In genomic region chrX:48897621-48898306, GRCh38 we compare ENCODE assay signal across 8 cellular contexts. TPM values are rescaled to one million over a fixed set of nuclear protein-coding genes. Genes with fewer than 3 reads are reported as not detected.
A peak's percentile ranks its signal among the peaks of the same experiment; 100 is the strongest.
DNase-seq lines count a peak whose midpoint lies in the region; ATAC-seq and TF ChIP-seq lines count a peak whose summit lies in the region.

Gene PQBP1, plus strand, starts transcription at chrX:48897930. Its CDS starts 580 bp downstream, at chrX:48898510.
Gene TIMM17B, minus strand, starts transcription at chrX:48897768. Its CDS starts 19 bp downstream, at chrX:48897749.

- intact Hi-C loops in head of caudate nucleus (cut with DNase I) (loop anchor here (10.0 kb wide), 2 partner anchors 93 to 223 kb away; partner anchors contain the start of gene HDAC6), ovary (cut with DNase I) (no loop called here), thyroid gland (cut with DNase I) (no loop called here)

- H3K9ac ChIP-seq in SU-DHL-6 (ENCODE audit: low read length) = peak within 1 kb of the TSS; percentile 93

- H4K20me1 ChIP-seq in SU-DHL-6 (ENCODE audit: low read depth, low read length) = no peaks in the 10 kb centered on the region

- H3K36me3 ChIP-seq in SU-DHL-6 (ENCODE audit: low read length) = no peaks in the 10 kb centered on the region
- H3K36me3 ChIP-seq in ovary = no peaks in the 10 kb centered on the region
- peaks cover 0 to 2% of the 10 kb centered on the region in 2 donors for H3K36me3 ChIP-seq in thyroid gland

- WGBS in ovary, 3 donors = 33 to 42% (median 38%) methylated on average over 47 to 49 of the region's 49 CpGs
- 0 to 3% methylated on average over 3 to 7 of the region's 49 CpGs for WGBS in thyroid gland, 2 donors

- DNase-seq in NCI-H128 (lab: John Stamatoyannopoulos, UW; ENCODE audit: unreplicated experiment) (peak; percentile 85), head of caudate nucleus (peak; percentile 84 to 96 (median 92)), ovary (peak; percentile 86 to 91 (median 89)), thyroid gland (peak; percentile 90 to 91)
- DNase-seq in activated naive CD8-positive, alpha-beta T cell treated with anti-CD3 and anti-CD28 coated beads, Interleukin-2, amount 50 U/mL, for 16 hours (ENCODE audit: low read depth, low spot score) = peak; percentile 63

- H2AFZ ChIP-seq in SU-DHL-6 (ENCODE audit: low read depth, low read length, severe bottlenecking) = peak within 1 kb of the TSS; percentile 43

- no peaks in the 10 kb centered on the region for H3K9me3 ChIP-seq in SU-DHL-6 (ENCODE audit: insufficient read depth, low read length)
- no peaks in the 10 kb centered on the region for H3K9me3 ChIP-seq in ovary
- no peaks in the 10 kb centered on the region for H3K9me3 ChIP-seq in thyroid gland

- H3K27ac ChIP-seq in SU-DHL-6 (ENCODE audit: low read depth, low read length) = peak within 1 kb of the TSS; percentile 88
- peak within 1 kb of the TSS; percentile 91 to 92 for H3K27ac ChIP-seq in ovary
- peak within 1 kb of the TSS; percentile 87 to 94 (median 90) for H3K27ac ChIP-seq in thyroid gland

- peak within 1 kb of the TSS; percentile 87 for H3K4me3 ChIP-seq in SU-DHL-6 (ENCODE audit: insufficient read depth, low read length, poor library complexity, severe bottlenecking)
- H3K4me3 ChIP-seq in ovary = peak within 1 kb of the TSS; percentile 78
- H3K4me3 ChIP-seq in thyroid gland (replicated peaks in 1 of 3) = peak within 1 kb of the TSS; percentile 39 to 62 (median 44)

- peaks cover 22% of the 10 kb centered on the region for H3K79me2 ChIP-seq in SU-DHL-6 (ENCODE audit: insufficient read depth, low read length)

- TF ChIP-seq CTCF in SU-DHL-6 (IDR thresholded peaks at IDR 0.05; ENCODE audit: insufficient read depth, low read length, poor library complexity, severe bottlenecking) = no peak
- no peak for TF ChIP-seq CTCF in ovary (IDR thresholded peaks at IDR 0.05)
- no peak for TF ChIP-seq CTCF in thyroid gland (IDR thresholded peaks at IDR 0.05)

- H3K4me1 ChIP-seq in ovary (ENCODE audit: insufficient read depth) (peaks cover 3% of the 10 kb centered on the region), thyroid gland (peaks cover 7 to 9% of the 10 kb centered on the region in 2 donors)

- H3F3A ChIP-seq in SU-DHL-6 (ENCODE audit: insufficient read depth) = peaks cover 5% of the 10 kb centered on the region; the same call in 1 of the 2 replicates

- peak within 1 kb of the TSS; percentile 68 for H3K4me2 ChIP-seq in SU-DHL-6 (ENCODE audit: low read depth, low read length, poor library complexity, severe bottlenecking)

- H3K27me3 ChIP-seq in SU-DHL-6 (ENCODE audit: low read length) = no peaks in the 10 kb centered on the region
- H3K27me3 ChIP-seq in ovary = no peaks in the 10 kb centered on the region
- no peaks in the 10 kb centered on the region for H3K27me3 ChIP-seq in thyroid gland

- no peaks in the 10 kb centered on the region for H3K9me2 ChIP-seq in SU-DHL-6 (replicated peaks; ENCODE audit: insufficient read depth, low read length)

- ATAC-seq in HG02678 (IDR thresholded peaks at IDR 0.05; ENCODE audit: unreplicated experiment) = peak; percentile 93

- TF ChIP-seq POLR2A in GM10847 (IDR thresholded peaks at IDR 0.05; ENCODE audit: extremely low read depth, insufficient read length) = peak; percentile 61
- TF ChIP-seq POLR2A in ovary (IDR thresholded peaks at IDR 0.05) = peak; percentile 86
- TF ChIP-seq POLR2A in thyroid gland (IDR thresholded peaks at IDR 0.05) = peak in 1 of 2 donors; percentile 85

- no peak for TF ChIP-seq EP300 in ovary (IDR thresholded peaks at IDR 0.05)

RNA-seq across cellular contexts. Expression of gene PQBP1, which starts in this region (rescaled TPM):
- total RNA-seq in ovary (100 to 1,000 TPM in 5 of 7 donors, 10 to 100 TPM in 2; 85.8 to 149 (median 105) TPM), thyroid gland (10 to 100 TPM; 52.4 to 76.2 (median 57.2) TPM)
- polyA plus RNA-seq in ovary = 100 to 1,000 TPM in 1 of 2 donors, 10 to 100 TPM in 1; 71.2 to 145 TPM

RNA-seq across cellular contexts. Expression of gene TIMM17B, which starts in this region (rescaled TPM):
- 10 to 100 TPM; 28.1 to 43.9 (median 32.8) TPM for total RNA-seq in ovary
- 10 to 100 TPM in 1 of 2 donors, 1 to 10 TPM in 1; 7.2 to 37.2 TPM for polyA plus RNA-seq in ovary
- total RNA-seq in thyroid gland = 10 to 100 TPM; 34.3 to 53.1 (median 41.2) TPM

Comparison
In these comparisons a context has a peak if more than half of its experiments do, and no peak if none do; other contexts are left out.
1. Peak in every context shown above with its lines: DNase-seq, ATAC-seq, H3K4me3 ChIP-seq and H3K27ac ChIP-seq.